2 cellular contexts compared by ENCODE assay signal in the genomic region with DNA sequence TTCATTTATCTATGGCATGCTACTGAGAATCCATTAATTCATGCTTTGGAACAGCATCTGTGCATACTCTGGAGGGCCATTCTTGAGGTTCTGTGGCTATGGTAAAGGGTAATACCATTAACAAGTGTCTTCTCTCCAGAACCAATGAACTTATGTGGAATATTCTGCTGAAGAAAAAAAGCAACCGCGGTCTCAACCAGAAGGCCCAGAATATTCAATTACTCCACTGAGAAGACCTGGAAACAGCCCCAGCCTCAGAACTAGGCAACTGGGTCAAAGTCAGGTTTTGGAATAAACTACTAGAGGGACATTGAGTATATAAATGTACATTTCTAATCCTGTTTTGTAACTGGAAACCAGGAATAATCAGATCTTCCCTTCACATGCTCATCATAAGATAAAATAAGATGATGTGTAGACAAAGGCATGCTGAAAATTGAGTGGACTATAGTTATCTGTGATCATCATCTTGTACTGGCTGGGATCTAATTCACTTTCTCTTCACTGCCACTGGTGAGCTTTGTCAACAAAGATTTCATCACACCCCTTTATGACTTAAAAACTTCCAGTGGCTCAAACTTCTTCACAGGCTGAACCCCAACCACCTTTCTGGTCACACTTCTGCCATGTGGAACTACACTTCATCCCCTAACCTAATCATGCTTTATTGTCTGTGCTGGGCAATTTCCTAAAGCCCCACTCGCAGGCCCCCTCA.
TF ChIP-seq lines count a peak whose summit lies in the region.

No MANE protein-coding gene starts in this region.

TF ChIP-seq in liver, 16 proteins besides CTCF, POLR2A, EP300 and RAD21:
- TF ChIP-seq SP1 (IDR thresholded peaks at IDR 0.05) (no peak), FOXA2 (IDR thresholded peaks at IDR 0.05) (peak; percentile 23)
TF ChIP-seq in liver: peak in this region for 1.

TF ChIP-seq in HepG2, 621 proteins besides CTCF, POLR2A, EP300 and RAD21:
- TF ChIP-seq, protein P1, sequence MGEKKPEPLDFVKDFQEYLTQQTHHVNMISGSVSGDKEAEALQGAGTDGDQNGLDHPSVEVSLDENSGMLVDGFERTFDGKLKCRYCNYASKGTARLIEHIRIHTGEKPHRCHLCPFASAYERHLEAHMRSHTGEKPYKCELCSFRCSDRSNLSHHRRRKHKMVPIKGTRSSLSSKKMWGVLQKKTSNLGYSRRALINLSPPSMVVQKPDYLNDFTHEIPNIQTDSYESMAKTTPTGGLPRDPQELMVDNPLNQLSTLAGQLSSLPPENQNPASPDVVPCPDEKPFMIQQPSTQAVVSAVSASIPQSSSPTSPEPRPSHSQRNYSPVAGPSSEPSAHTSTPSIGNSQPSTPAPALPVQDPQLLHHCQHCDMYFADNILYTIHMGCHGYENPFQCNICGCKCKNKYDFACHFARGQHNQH (CRISPR knock-in tag; IDR thresholded peaks at IDR 0.05) = no peak
- TF ChIP-seq SALL1 (CRISPR knock-in tag; IDR thresholded peaks at IDR 0.05) = no peak
- TF ChIP-seq ZNF224 (CRISPR knock-in tag; IDR thresholded peaks at IDR 0.05) = no peak
- TF ChIP-seq PBX3 (CRISPR knock-in tag; IDR thresholded peaks at IDR 0.05; ENCODE audit: borderline replicate concordance) = no peak
- TF ChIP-seq ZFP36L1 (CRISPR knock-in tag; IDR thresholded peaks at IDR 0.05) = no peak
- no peak for TF ChIP-seq CSRNP1 (CRISPR knock-in tag; IDR thresholded peaks at IDR 0.05)
- no peak for TF ChIP-seq ERF (CRISPR knock-in tag; IDR thresholded peaks at IDR 0.05)
